ENCODE assay signal across 2 cellular contexts in genomic region chr1:162038624-162039023, GRCh38.
A peak's percentile ranks its signal among the peaks of the same experiment; 100 is the strongest.
TF ChIP-seq lines count a peak whose summit lies in the region.

No MANE protein-coding gene starts in this region.

TF ChIP-seq in HepG2, 621 proteins besides CTCF, POLR2A, EP300 and RAD21:
- TF ChIP-seq, protein P1, sequence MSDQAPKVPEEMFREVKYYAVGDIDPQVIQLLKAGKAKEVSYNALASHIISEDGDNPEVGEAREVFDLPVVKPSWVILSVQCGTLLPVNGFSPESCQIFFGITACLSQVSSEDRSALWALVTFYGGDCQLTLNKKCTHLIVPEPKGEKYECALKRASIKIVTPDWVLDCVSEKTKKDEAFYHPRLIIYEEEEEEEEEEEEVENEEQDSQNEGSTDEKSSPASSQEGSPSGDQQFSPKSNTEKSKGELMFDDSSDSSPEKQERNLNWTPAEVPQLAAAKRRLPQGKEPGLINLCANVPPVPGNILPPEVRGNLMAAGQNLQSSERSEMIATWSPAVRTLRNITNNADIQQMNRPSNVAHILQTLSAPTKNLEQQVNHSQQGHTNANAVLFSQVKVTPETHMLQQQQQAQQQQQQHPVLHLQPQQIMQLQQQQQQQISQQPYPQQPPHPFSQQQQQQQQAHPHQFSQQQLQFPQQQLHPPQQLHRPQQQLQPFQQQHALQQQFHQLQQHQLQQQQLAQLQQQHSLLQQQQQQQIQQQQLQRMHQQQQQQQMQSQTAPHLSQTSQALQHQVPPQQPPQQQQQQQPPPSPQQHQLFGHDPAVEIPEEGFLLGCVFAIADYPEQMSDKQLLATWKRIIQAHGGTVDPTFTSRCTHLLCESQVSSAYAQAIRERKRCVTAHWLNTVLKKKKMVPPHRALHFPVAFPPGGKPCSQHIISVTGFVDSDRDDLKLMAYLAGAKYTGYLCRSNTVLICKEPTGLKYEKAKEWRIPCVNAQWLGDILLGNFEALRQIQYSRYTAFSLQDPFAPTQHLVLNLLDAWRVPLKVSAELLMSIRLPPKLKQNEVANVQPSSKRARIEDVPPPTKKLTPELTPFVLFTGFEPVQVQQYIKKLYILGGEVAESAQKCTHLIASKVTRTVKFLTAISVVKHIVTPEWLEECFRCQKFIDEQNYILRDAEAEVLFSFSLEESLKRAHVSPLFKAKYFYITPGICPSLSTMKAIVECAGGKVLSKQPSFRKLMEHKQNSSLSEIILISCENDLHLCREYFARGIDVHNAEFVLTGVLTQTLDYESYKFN (CRISPR knock-in tag; conservative IDR thresholded peaks at IDR 0.05): no peak
- TF ChIP-seq CREB1 (IDR thresholded peaks at IDR 0.05): peak; percentile 8; the same call in 1 of the 2 replicates
- TF ChIP-seq CREB1 (CRISPR knock-in tag; IDR thresholded peaks at IDR 0.05): no peak
- TF ChIP-seq, protein P2, sequence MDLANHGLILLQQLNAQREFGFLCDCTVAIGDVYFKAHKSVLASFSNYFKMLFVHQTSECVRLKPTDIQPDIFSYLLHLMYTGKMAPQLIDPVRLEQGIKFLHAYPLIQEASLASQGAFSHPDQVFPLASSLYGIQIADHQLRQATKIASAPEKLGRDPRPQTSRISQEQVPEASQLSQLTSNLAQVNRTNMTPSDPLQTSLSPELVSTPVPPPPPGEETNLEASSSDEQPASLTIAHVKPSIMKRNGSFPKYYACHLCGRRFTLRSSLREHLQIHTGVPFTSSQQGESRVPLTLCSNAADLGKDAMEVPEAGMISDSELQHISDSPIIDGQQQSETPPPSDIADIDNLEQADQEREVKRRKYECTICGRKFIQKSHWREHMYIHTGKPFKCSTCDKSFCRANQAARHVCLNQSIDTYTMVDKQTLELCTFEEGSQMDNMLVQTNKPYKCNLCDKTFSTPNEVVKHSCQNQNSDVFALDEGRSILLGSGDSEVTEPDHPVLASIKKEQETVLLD (CRISPR knock-in tag; IDR thresholded peaks at IDR 0.05; ENCODE audit: low read depth): no peak
- TF ChIP-seq ZNF460 (CRISPR knock-in tag; IDR thresholded peaks at IDR 0.05; ENCODE audit: borderline replicate concordance): no peak
- peak; percentile 95 for TF ChIP-seq ATF7 (IDR thresholded peaks at IDR 0.05)
- TF ChIP-seq ATF7 (CRISPR knock-in tag; IDR thresholded peaks at IDR 0.05): no peak
- TF ChIP-seq RFX3 (CRISPR knock-in tag; IDR thresholded peaks at IDR 0.05): no peak

TF ChIP-seq in K562, 482 proteins besides CTCF, POLR2A, EP300 and RAD21:
- no peak for TF ChIP-seq HES1 (IDR thresholded peaks at IDR 0.05; ENCODE audit: low read depth)
- TF ChIP-seq, protein P3, sequence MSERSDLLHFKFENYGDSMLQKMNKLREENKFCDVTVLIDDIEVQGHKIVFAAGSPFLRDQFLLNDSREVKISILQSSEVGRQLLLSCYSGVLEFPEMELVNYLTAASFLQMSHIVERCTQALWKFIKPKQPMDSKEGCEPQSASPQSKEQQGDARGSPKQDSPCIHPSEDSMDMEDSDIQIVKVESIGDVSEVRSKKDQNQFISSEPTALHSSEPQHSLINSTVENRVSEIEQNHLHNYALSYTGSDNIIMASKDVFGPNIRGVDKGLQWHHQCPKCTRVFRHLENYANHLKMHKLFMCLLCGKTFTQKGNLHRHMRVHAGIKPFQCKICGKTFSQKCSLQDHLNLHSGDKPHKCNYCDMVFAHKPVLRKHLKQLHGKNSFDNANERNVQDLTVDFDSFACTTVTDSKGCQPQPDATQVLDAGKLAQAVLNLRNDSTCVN (CRISPR knock-in tag; IDR thresholded peaks at IDR 0.05): no peak
- no peak for TF ChIP-seq HMG20B (CRISPR knock-in tag; IDR thresholded peaks at IDR 0.05)
- TF ChIP-seq ZNF184 (CRISPR knock-in tag; IDR thresholded peaks at IDR 0.05): no peak
- TF ChIP-seq ATF7 (IDR thresholded peaks at IDR 0.05): peak; percentile 29; the same call in 1 of the 2 replicates
- no peak for TF ChIP-seq ADNP (tag; IDR thresholded peaks at IDR 0.05)
- TF ChIP-seq TFE3 (CRISPR knock-in tag; IDR thresholded peaks at IDR 0.05): no peak
- no peak for TF ChIP-seq NFIC (IDR thresholded peaks at IDR 0.05)
- TF ChIP-seq, protein P4, sequence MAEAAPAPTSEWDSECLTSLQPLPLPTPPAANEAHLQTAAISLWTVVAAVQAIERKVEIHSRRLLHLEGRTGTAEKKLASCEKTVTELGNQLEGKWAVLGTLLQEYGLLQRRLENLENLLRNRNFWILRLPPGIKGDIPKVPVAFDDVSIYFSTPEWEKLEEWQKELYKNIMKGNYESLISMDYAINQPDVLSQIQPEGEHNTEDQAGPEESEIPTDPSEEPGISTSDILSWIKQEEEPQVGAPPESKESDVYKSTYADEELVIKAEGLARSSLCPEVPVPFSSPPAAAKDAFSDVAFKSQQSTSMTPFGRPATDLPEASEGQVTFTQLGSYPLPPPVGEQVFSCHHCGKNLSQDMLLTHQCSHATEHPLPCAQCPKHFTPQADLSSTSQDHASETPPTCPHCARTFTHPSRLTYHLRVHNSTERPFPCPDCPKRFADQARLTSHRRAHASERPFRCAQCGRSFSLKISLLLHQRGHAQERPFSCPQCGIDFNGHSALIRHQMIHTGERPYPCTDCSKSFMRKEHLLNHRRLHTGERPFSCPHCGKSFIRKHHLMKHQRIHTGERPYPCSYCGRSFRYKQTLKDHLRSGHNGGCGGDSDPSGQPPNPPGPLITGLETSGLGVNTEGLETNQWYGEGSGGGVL (CRISPR knock-in tag; IDR thresholded peaks at IDR 0.05): no peak
- TF ChIP-seq HINFP (tag; conservative IDR thresholded peaks at IDR 0.05; ENCODE audit: low read depth): no peak
- no peak for TF ChIP-seq ZNF324 (CRISPR knock-in tag; IDR thresholded peaks at IDR 0.05)
- TF ChIP-seq, protein P5, sequence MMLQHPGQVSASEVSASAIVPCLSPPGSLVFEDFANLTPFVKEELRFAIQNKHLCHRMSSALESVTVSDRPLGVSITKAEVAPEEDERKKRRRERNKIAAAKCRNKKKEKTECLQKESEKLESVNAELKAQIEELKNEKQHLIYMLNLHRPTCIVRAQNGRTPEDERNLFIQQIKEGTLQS (IDR thresholded peaks at IDR 0.05): peak; percentile 67
- TF ChIP-seq, protein P5 (CRISPR knock-in tag; conservative IDR thresholded peaks at IDR 0.05): no peak
